In genomic region chr22:41446639-41447434, GRCh38 we compare ENCODE assay signal across 1 cellular context.
A peak's percentile ranks its signal among the peaks of the same experiment; 100 is the strongest.
TF ChIP-seq lines count a peak whose summit lies in the region.

TSS of gene TOB2 (minus strand) at chr22:41446801. CDS start at chr22:41437345, 9,456 bp downstream.

TF ChIP-seq in HEK293, 187 proteins besides CTCF, POLR2A, EP300 and RAD21 (continued from another document and continues in another):
- peak; percentile 78; the same call in 1 of the 2 replicates for TF ChIP-seq ZNF140 (tag by site-specific recombination; IDR thresholded peaks at IDR 0.05)
- no peak for TF ChIP-seq HOXC10 (CRISPR knock-in tag; IDR thresholded peaks at IDR 0.05)
- TF ChIP-seq PRDM6 (tag by site-specific recombination; IDR thresholded peaks at IDR 0.05): peak; percentile 36; the same call in 1 of the 2 replicates
- TF ChIP-seq ZSCAN18 (tag by site-specific recombination; IDR thresholded peaks at IDR 0.05): peak; percentile 97
- TF ChIP-seq ZNF558 (tag by site-specific recombination; IDR thresholded peaks at IDR 0.05): peak; percentile 76; the same call in 1 of the 2 replicates
- TF ChIP-seq MYNN (tag by site-specific recombination; IDR thresholded peaks at IDR 0.05; ENCODE audit: borderline replicate concordance): peak; percentile 65; the same call in 1 of the 2 replicates
- TF ChIP-seq BCL6B (tag by site-specific recombination; IDR thresholded peaks at IDR 0.05): peak; percentile 42; the same call in 1 of the 2 replicates
- TF ChIP-seq ZNF184 (tag by site-specific recombination; IDR thresholded peaks at IDR 0.05): peak; percentile 90
- peak; percentile 73; the same call in 1 of the 2 replicates for TF ChIP-seq ZNF624 (tag by site-specific recombination; IDR thresholded peaks at IDR 0.05)
- no peak; the same call in none of the 2 replicates for TF ChIP-seq BCL11A (tag by site-specific recombination; IDR thresholded peaks at IDR 0.05; ENCODE audit: low read depth)
- no peak for TF ChIP-seq ZNF311 (tag by site-specific recombination; IDR thresholded peaks at IDR 0.05; ENCODE audit: borderline replicate concordance)
- no peak for TF ChIP-seq ZNF404 (tag by site-specific recombination; IDR thresholded peaks at IDR 0.05)
- peak; percentile 99 for TF ChIP-seq ZIC2 (tag by site-specific recombination; IDR thresholded peaks at IDR 0.05)
- peak; percentile 96 for TF ChIP-seq KLF9 (tag by site-specific recombination; IDR thresholded peaks at IDR 0.05; ENCODE audit: low read depth)
- TF ChIP-seq ZNF292 (tag by site-specific recombination; IDR thresholded peaks at IDR 0.05; ENCODE audit: borderline replicate concordance, low read depth): no peak
- 0 out of 2 replicates have a peak, but pooled peaks have one; percentile 72 for TF ChIP-seq ZFP41 (tag by site-specific recombination; IDR thresholded peaks at IDR 0.05; ENCODE audit: borderline replicate concordance)
- TF ChIP-seq ZNF157 (tag by site-specific recombination; IDR thresholded peaks at IDR 0.05): no peak
- no peak for TF ChIP-seq ZNF37A (tag by site-specific recombination; IDR thresholded peaks at IDR 0.05)
- peak; percentile 100 for TF ChIP-seq GLIS1 (tag by site-specific recombination; IDR thresholded peaks at IDR 0.05)
- TF ChIP-seq ZNF596 (tag by site-specific recombination; IDR thresholded peaks at IDR 0.05): peak; percentile 74
- TF ChIP-seq ZNF670 (tag by site-specific recombination; IDR thresholded peaks at IDR 0.05; ENCODE audit: low read depth): no peak
- peak; percentile 70; the same call in 1 of the 2 replicates for TF ChIP-seq ZNF664 (tag by site-specific recombination; IDR thresholded peaks at IDR 0.05)
- TF ChIP-seq ZNF488 (tag by site-specific recombination; IDR thresholded peaks at IDR 0.05): no peak
- peak; percentile 70; the same call in 1 of the 2 replicates for TF ChIP-seq GLI4 (tag by site-specific recombination; IDR thresholded peaks at IDR 0.05)
- TF ChIP-seq ZNF112 (tag by site-specific recombination; IDR thresholded peaks at IDR 0.05): no peak
- TF ChIP-seq EGR2 (tag by site-specific recombination; IDR thresholded peaks at IDR 0.05; ENCODE audit: low read depth): peak; percentile 74
- TF ChIP-seq ZFP3 (tag by site-specific recombination; IDR thresholded peaks at IDR 0.05; ENCODE audit: low read depth): no peak
- no peak for TF ChIP-seq ZNF133 (tag by site-specific recombination; IDR thresholded peaks at IDR 0.05)
- no peak for TF ChIP-seq ZNF221 (tag by site-specific recombination; IDR thresholded peaks at IDR 0.05; ENCODE audit: borderline replicate concordance)
- TF ChIP-seq ZNF707 (tag by site-specific recombination; IDR thresholded peaks at IDR 0.05): no peak; the same call in 1 of the 2 replicates
- TF ChIP-seq ZNF677 (tag by site-specific recombination; IDR thresholded peaks at IDR 0.05): peak; percentile 39; the same call in 1 of the 2 replicates
- no peak; the same call in 1 of the 2 replicates for TF ChIP-seq HOXD13 (CRISPR knock-in tag; IDR thresholded peaks at IDR 0.05; ENCODE audit: borderline replicate concordance)
- TF ChIP-seq ZBTB1 (tag by site-specific recombination; IDR thresholded peaks at IDR 0.05): peak; percentile 96
- TF ChIP-seq ZNF2 (tag by site-specific recombination; IDR thresholded peaks at IDR 0.05): peak; percentile 98
- peak; percentile 89 for TF ChIP-seq REPIN1 (tag by site-specific recombination; IDR thresholded peaks at IDR 0.05; ENCODE audit: low read depth)
- no peak for TF ChIP-seq ZNF473 (tag by site-specific recombination; IDR thresholded peaks at IDR 0.05)
- TF ChIP-seq ZSCAN30 (tag by site-specific recombination; IDR thresholded peaks at IDR 0.05): peak; percentile 98
- peak; percentile 86 for TF ChIP-seq ZNF843 (tag by site-specific recombination; IDR thresholded peaks at IDR 0.05)
- TF ChIP-seq GLIS2 (tag by site-specific recombination; IDR thresholded peaks at IDR 0.05): peak; percentile 99
- peak; percentile 100 for TF ChIP-seq ZNF837 (tag by site-specific recombination; IDR thresholded peaks at IDR 0.05)
- TF ChIP-seq REST (tag by site-specific recombination; IDR thresholded peaks at IDR 0.05): no peak; the same call in 1 of the 2 replicates
- TF ChIP-seq ZNF114 (tag by site-specific recombination; IDR thresholded peaks at IDR 0.05): no peak
- no peak; the same call in 1 of the 2 replicates for TF ChIP-seq ZNF623 (tag by site-specific recombination; IDR thresholded peaks at IDR 0.05)
- peak; percentile 82 for TF ChIP-seq YY1 (tag by site-specific recombination; IDR thresholded peaks at IDR 0.05)
- peak; percentile 94 for TF ChIP-seq ZNF610 (tag by site-specific recombination; IDR thresholded peaks at IDR 0.05; ENCODE audit: borderline replicate concordance)
- TF ChIP-seq ZNF768 (tag by site-specific recombination; IDR thresholded peaks at IDR 0.05): peak; percentile 94; the same call in 1 of the 2 replicates
- TF ChIP-seq ZNF121 (tag by site-specific recombination; IDR thresholded peaks at IDR 0.05): no peak
- TF ChIP-seq ZBTB6 (tag by site-specific recombination; IDR thresholded peaks at IDR 0.05): peak; percentile 80; the same call in 1 of the 2 replicates
- TF ChIP-seq ZNF518A (tag by site-specific recombination; conservative IDR thresholded peaks at IDR 0.05; ENCODE audit: low read depth): no peak; the same call in 1 of the 2 replicates
